8 cellular contexts compared by ENCODE assay signal in the genomic region with DNA sequence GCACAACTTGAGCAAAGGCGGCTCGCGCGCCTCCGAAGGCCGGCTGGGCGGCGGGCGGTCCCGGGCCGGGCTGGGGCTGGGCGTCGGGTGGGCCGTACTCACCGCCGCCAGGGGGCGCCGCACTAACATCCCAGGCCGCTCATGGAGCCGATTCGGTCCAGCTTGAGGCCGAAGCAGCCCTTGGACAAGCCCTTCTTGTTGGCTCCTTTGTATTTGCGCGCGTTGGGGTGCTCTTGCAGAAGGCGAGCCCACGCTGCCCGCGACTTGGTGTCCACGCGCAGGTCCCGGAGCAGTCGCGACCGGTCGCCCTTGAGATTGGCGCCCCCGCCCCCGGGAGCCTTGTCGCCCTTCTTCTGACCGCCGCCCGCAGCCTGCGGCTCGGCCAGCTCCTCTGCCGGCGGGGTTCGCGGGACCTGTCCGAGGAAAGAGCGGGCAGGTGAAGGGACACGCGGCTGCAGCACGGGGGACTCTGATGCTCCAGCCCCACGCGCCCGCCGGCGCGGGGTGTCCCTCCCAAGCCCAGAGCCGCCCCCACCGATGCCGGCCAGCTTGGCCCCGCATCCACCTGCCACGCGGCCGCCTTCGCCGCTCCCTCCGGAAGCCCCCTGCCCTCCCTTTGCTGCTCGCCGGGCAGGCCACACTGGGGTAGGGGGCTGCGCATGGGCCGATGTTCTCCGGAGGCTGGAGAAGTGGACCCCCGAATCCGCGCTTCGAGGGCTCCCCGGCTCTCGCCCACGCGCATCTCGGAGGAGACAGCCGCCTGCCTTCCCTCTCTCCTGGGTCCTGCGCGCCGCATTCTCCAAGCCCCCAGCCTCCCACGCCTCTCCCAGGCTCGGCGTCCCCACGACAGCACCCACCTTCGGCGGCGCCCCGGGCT. TPM values are rescaled to one million over a fixed set of nuclear protein-coding genes. Genes with fewer than 3 reads are reported as not detected.
A peak's percentile ranks its signal among the peaks of the same experiment; 100 is the strongest.
DNase-seq lines count a peak whose midpoint lies in the region; ATAC-seq and TF ChIP-seq lines count a peak whose summit lies in the region.

No MANE protein-coding gene starts in this region.

- no peak overlapping the region for H3K9ac ChIP-seq in smooth muscle cell (ENCODE audit: low read depth)

- TF ChIP-seq CTCF in AG10803 (conservative IDR thresholded peaks at IDR 0.05; ENCODE audit: low read length) (peak; percentile 57), smooth muscle cell (IDR thresholded peaks at IDR 0.05; ENCODE audit: borderline replicate concordance, insufficient read depth, poor library complexity, severe bottlenecking) (peak; percentile 92)

- H2AFZ ChIP-seq in smooth muscle cell (ENCODE audit: low read depth) = no peak overlapping the region

- no peak overlapping the region for H3K27ac ChIP-seq in smooth muscle cell (ENCODE audit: low read depth)

- no peaks in the 10 kb centered on the region for H3K79me2 ChIP-seq in smooth muscle cell (ENCODE audit: low read depth)

- peaks cover 11% of the 10 kb centered on the region for H3K4me1 ChIP-seq in smooth muscle cell (ENCODE audit: low read depth)

- no peaks in the 10 kb centered on the region for H3K9me3 ChIP-seq in smooth muscle cell (replicated peaks; ENCODE audit: low read depth)

- H3K4me3 ChIP-seq in AG10803 (ENCODE audit: low read length) (peak overlapping the region; percentile 44), smooth muscle cell (peak overlapping the region; percentile 56)

- H3F3A ChIP-seq in smooth muscle cell (ENCODE audit: low read depth) = no peaks in the 10 kb centered on the region

- H3K4me2 ChIP-seq in smooth muscle cell = peak overlapping the region; percentile 97

- H3K27me3 ChIP-seq in smooth muscle cell (ENCODE audit: low read depth) = peaks cover 90% of the 10 kb centered on the region

- H3K36me3 ChIP-seq in smooth muscle cell (ENCODE audit: low read depth) = no peaks in the 10 kb centered on the region

- 3% methylated on average over 95 of the region's 96 CpGs for WGBS in smooth muscle cell (ENCODE audit: low lambda C conversion rate)

- DNase-seq in AG10803 (ENCODE audit: low read depth) (peak; percentile 84), NCI-H1694 treated with DMSO at 0.1 percent for 48 hours (lab: John Stamatoyannopoulos, UW) (peak; percentile 16), iris pigment epithelial cell (ENCODE audit: low read depth) (peak; percentile 88), smooth muscle cell (lab: John Stamatoyannopoulos, UW; ENCODE audit: unreplicated experiment) (peak; percentile 51)
- DNase-seq in activated CD4-positive, CD25-positive, alpha-beta regulatory T cell treated with anti-CD3 and anti-CD28 coated beads, Interleukin-2, amount 50 U/mL, for 16 hours (ENCODE audit: low read depth, low spot score) = peak; percentile 30
- peak; percentile 47 for DNase-seq in central memory CD4-positive, alpha-beta T cell

- H4K20me1 ChIP-seq in smooth muscle cell (ENCODE audit: low read depth) = no peaks in the 10 kb centered on the region

- peak; percentile 65 for ATAC-seq in GM19467 (IDR thresholded peaks at IDR 0.05; ENCODE audit: unreplicated experiment)
- ATAC-seq in GM18873 (IDR thresholded peaks at IDR 0.05; ENCODE audit: low FRiP score, unreplicated experiment) = no peak

RNA-seq across cellular contexts. Expression of gene NPPC, which starts 0.7 kb away (rescaled TPM):
- not detected in 2 replicates for total RNA-seq in smooth muscle cell
- 0.21 and 0.22 TPM in 2 replicates for polyA plus RNA-seq in smooth muscle cell

RNA-seq across cellular contexts. Expression of gene DIS3L2, which starts 36.0 kb away (rescaled TPM):
- 9.8 and 25.2 TPM in 2 replicates for total RNA-seq in smooth muscle cell
- 10.7 and 11.4 TPM in 2 replicates for polyA plus RNA-seq in smooth muscle cell

Comparison
In these comparisons a context has a peak if more than half of its experiments do, and no peak if none do; other contexts are left out.
1. DNase-seq: peak in every context shown above with its lines; median percentile 88 in iris pigment epithelial cell; 84 in AG10803; 51 in smooth muscle cell; 47 in central memory CD4-positive, alpha-beta T cell; 30 in activated CD4-positive, CD25-positive, alpha-beta regulatory T cell treated with anti-CD3 and anti-CD28 coated beads, Interleukin-2, amount 50 U/mL, for 16 hours; 16 in NCI-H1694 treated with DMSO at 0.1 percent for 48 hours.